Comparison of ENCODE assay signal across 8 cellular contexts in genomic region chr7:44767912-44768662, GRCh38.
DNase-seq lines count a peak whose midpoint lies in the region; ATAC-seq lines count a peak whose summit lies in the region.

No MANE protein-coding gene starts in this region.

- H3K27me3 Mint-ChIP-seq in stimulated activated naive CD8-positive, alpha-beta T cell treated with anti-CD3 and anti-CD28 coated beads, Interleukin-15, amount 100 ng/mL, for 72 hours = no peaks in the 10 kb centered on the region

- peak; percentile 15 for DNase-seq in NCI-H1105 treated with DMSO at 0.1 percent for 48 hours (lab: John Stamatoyannopoulos, UW)
- no peak for DNase-seq in NCI-H1105 (lab: John Stamatoyannopoulos, UW)
- peak; percentile 22 to 33 for DNase-seq in Kasumi-1 (lab: John Stamatoyannopoulos, UW)
- peak in 36 of 58 donors; percentile 20 to 84 (median 56) for DNase-seq in anterior cingulate cortex (lab: John Stamatoyannopoulos, UW)
- peak; percentile 64 for DNase-seq in inferior parietal cortex (ENCODE audit: extremely low spot score)
- no peak for DNase-seq in stimulated activated naive CD8-positive, alpha-beta T cell treated with anti-CD3 and anti-CD28 coated beads, Interleukin-15, amount 100 ng/mL, for 72 hours
- DNase-seq in NK-92 (lab: John Stamatoyannopoulos, UW; ENCODE audit: unreplicated experiment) = no peak

- peak overlapping the region in 1 of 2 donors; percentile 34 for H3K27ac Mint-ChIP-seq in stimulated activated naive CD8-positive, alpha-beta T cell treated with anti-CD3 and anti-CD28 coated beads, Interleukin-15, amount 100 ng/mL, for 72 hours

- no peaks in the 10 kb centered on the region for H3K9me3 Mint-ChIP-seq in stimulated activated naive CD8-positive, alpha-beta T cell treated with anti-CD3 and anti-CD28 coated beads, Interleukin-15, amount 100 ng/mL, for 72 hours

- peaks cover 50% of the 10 kb centered on the region for H3K4me1 Mint-ChIP-seq in stimulated activated naive CD8-positive, alpha-beta T cell treated with anti-CD3 and anti-CD28 coated beads, Interleukin-15, amount 100 ng/mL, for 72 hours

- peak; percentile 29 for ATAC-seq in stimulated activated naive CD8-positive, alpha-beta T cell treated with anti-CD3 and anti-CD28 coated beads, Interleukin-15, amount 100 ng/mL, for 72 hours
- ATAC-seq in HG03565 (IDR thresholded peaks at IDR 0.05; ENCODE audit: unreplicated experiment) = no peak

- H3K4me3 Mint-ChIP-seq in stimulated activated naive CD8-positive, alpha-beta T cell treated with anti-CD3 and anti-CD28 coated beads, Interleukin-15, amount 100 ng/mL, for 72 hours = no peak overlapping the region

Comparison
In these comparisons a context has a peak if more than half of its experiments do, and no peak if none do; other contexts are left out.
1. DNase-seq: peak in NCI-H1105 treated with DMSO at 0.1 percent for 48 hours (single experiment), Kasumi-1 (2 of 2), anterior cingulate cortex (36 of 58) and inferior parietal cortex (single experiment); none in NCI-H1105 (single experiment), stimulated activated naive CD8-positive, alpha-beta T cell treated with anti-CD3 and anti-CD28 coated beads, Interleukin-15, amount 100 ng/mL, for 72 hours (0 of 2) and NK-92 (single experiment).